8 cellular contexts compared by ENCODE assay signal in the genomic region with DNA sequence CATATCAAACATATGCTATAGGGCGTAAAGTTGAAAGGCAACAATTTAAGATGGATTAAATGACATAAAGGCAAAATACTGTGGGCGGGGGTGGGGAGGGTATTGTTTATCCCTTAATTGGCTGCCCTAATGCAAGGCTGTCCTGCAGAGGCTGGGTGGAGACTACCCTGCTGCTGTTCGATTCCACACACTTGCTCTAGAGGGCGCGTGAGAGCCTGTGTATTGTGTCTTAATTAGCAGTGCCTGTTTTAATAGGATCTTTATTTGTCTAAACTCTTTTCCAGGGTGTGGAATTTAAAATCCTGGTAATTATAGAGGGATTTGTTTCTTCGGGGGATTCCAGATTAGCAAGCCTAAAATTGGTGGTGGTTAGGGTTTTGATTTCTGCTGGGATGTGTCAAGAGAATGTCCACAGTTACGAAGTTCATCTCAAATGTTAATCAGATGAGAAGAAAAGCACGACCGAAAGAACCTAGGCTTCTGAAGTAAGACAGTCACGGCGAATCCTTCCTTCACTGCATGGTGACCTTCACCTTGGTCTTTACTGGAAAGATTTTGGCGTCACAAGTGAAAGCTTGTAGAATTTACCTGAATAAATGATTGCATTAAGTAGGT.
A peak's percentile ranks its signal among the peaks of the same experiment; 100 is the strongest.
DNase-seq lines count a peak whose midpoint lies in the region; ATAC-seq, FAIRE-seq and TF ChIP-seq lines count a peak whose summit lies in the region.

No MANE protein-coding gene starts in this region.

- H3K27ac ChIP-seq in DND-41 (ENCODE audit: low read length) (peak overlapping the region; percentile 75; the same call in 1 of the 2 replicates), astrocyte (ENCODE audit: low read depth, low read length) (no peak overlapping the region)

- H3K4me2 ChIP-seq in DND-41 (ENCODE audit: insufficient read depth, low read length) (no peak overlapping the region), astrocyte (ENCODE audit: low read length) (no peak overlapping the region)

- H3K9me3 ChIP-seq in DND-41 (ENCODE audit: insufficient read depth, low read length, severe bottlenecking) = no peaks in the 10 kb centered on the region
- no peaks in the 10 kb centered on the region for H3K9me3 ChIP-seq in astrocyte (ENCODE audit: insufficient read depth, low read depth, low read length)

- TF ChIP-seq CTCF in DND-41 (IDR thresholded peaks at IDR 0.05; ENCODE audit: borderline replicate concordance, extremely low read depth, low read length, poor library complexity, severe bottlenecking) (peak; percentile 78), astrocyte (IDR thresholded peaks at IDR 0.05; ENCODE audit: insufficient read depth, low read depth, low read length) (peak; percentile 57)

- ATAC-seq in DND-41 (ENCODE audit: insufficient read depth, low read depth) (peak; percentile 70), HG02588 (IDR thresholded peaks at IDR 0.05; ENCODE audit: unreplicated experiment) (peak; percentile 63), GM18502 (IDR thresholded peaks at IDR 0.05; ENCODE audit: poor library complexity, unreplicated experiment) (no peak)
- peak; percentile 41 for ATAC-seq in stimulated activated naive CD8-positive, alpha-beta T cell treated with anti-CD3 and anti-CD28 coated beads, Interleukin-15, Interleukin-2, amounts not matched to agents 100 U/mL and 50 U/mL, for 24 hours

- H3K4me3 ChIP-seq in DND-41 (ENCODE audit: low read depth in 1 of 2, low read length in 2 of 2) = no peak overlapping the region
- H3K4me3 ChIP-seq in astrocyte (ENCODE audit: insufficient read depth, low read depth, low read length) = no peak overlapping the region

- no peaks in the 10 kb centered on the region for H3K36me3 Mint-ChIP-seq in astrocyte (ENCODE audit: low read depth, unreplicated experiment)

- H3K36me3 ChIP-seq in DND-41 (ENCODE audit: insufficient read depth, low read length) (no peaks in the 10 kb centered on the region), astrocyte (ENCODE audit: insufficient read depth, low read length) (no peaks in the 10 kb centered on the region)

- H3K27me3 ChIP-seq in DND-41 (ENCODE audit: insufficient read depth, low read length, poor library complexity) (peaks cover 5% of the 10 kb centered on the region), astrocyte (ENCODE audit: insufficient read depth, low read length) (peaks cover 5% of the 10 kb centered on the region)

- peaks cover 2% of the 10 kb centered on the region for H3K27me3 Mint-ChIP-seq in astrocyte (ENCODE audit: low read depth, unreplicated experiment)

- no peak overlapping the region for H3K27ac Mint-ChIP-seq in astrocyte (ENCODE audit: unreplicated experiment)

- no peak overlapping the region for H3K9ac ChIP-seq in DND-41 (ENCODE audit: low read depth, low read length)
- H3K9ac ChIP-seq in astrocyte (ENCODE audit: low read length) = no peak overlapping the region

- H3K9me3 Mint-ChIP-seq in astrocyte (ENCODE audit: unreplicated experiment) = no peaks in the 10 kb centered on the region

- FAIRE-seq in astrocyte (lab: Jason Lieb, UNC) = no peak

- H4K20me1 ChIP-seq in DND-41 (ENCODE audit: insufficient read depth, low read length) = no peaks in the 10 kb centered on the region
- H4K20me1 ChIP-seq in astrocyte (ENCODE audit: insufficient read depth, low read length) = no peaks in the 10 kb centered on the region

- DNase-seq in DND-41 (peak; percentile 59), RPMI8226 (peak; percentile 51), astrocyte (ENCODE audit: low read depth) (no peak), kidney tubule cell (ENCODE audit: low spot score) (peak; percentile 39), SHP77 (lab: John Stamatoyannopoulos, UW) (no peak)
- DNase-seq in stimulated activated naive CD8-positive, alpha-beta T cell treated with anti-CD3 and anti-CD28 coated beads, Interleukin-15, Interleukin-2, amounts not matched to agents 100 U/mL and 50 U/mL, for 24 hours = peak; percentile 61

- H3K79me2 ChIP-seq in DND-41 (ENCODE audit: insufficient read depth, low read length) (no peaks in the 10 kb centered on the region), astrocyte (ENCODE audit: insufficient read depth, low read length) (no peaks in the 10 kb centered on the region)

- peaks cover 7% of the 10 kb centered on the region for H3K4me1 Mint-ChIP-seq in astrocyte (ENCODE audit: low read depth, unreplicated experiment)

- peaks cover 28% of the 10 kb centered on the region for H3K4me1 ChIP-seq in DND-41 (ENCODE audit: insufficient read depth, low read length)
- peaks cover 15% of the 10 kb centered on the region for H3K4me1 ChIP-seq in astrocyte (ENCODE audit: insufficient read depth, low read length)

- H2AFZ ChIP-seq in DND-41 (ENCODE audit: low read depth, low read length) = no peak overlapping the region
- no peak overlapping the region for H2AFZ ChIP-seq in astrocyte (ENCODE audit: low read depth, low read length)

- H3K4me3 Mint-ChIP-seq in astrocyte (ENCODE audit: unreplicated experiment) = no peak overlapping the region

Comparison
In these comparisons a context has a peak if more than half of its experiments do, and no peak if none do; other contexts are left out.
1. DNase-seq: peak in DND-41 (single experiment), RPMI8226 (single experiment), kidney tubule cell (single experiment) and stimulated activated naive CD8-positive, alpha-beta T cell treated with anti-CD3 and anti-CD28 coated beads, Interleukin-15, Interleukin-2, amounts not matched to agents 100 U/mL and 50 U/mL, for 24 hours (single experiment); none in astrocyte (single experiment) and SHP77 (0 of 2).